1 cellular context compared by ENCODE assay signal in genomic region chr3:67113802-67114407, GRCh38.
TF ChIP-seq lines count a peak whose summit lies in the region.

No MANE protein-coding gene starts in this region.

TF ChIP-seq in HepG2, 621 proteins besides CTCF, POLR2A, EP300 and RAD21 (continued from another document and continues in another):
- TF ChIP-seq ZBTB4 (CRISPR knock-in tag; IDR thresholded peaks at IDR 0.05; ENCODE audit: borderline replicate concordance) = no peak
- peak; percentile 92; the same call in 1 of the 2 replicates for TF ChIP-seq TOE1 (CRISPR knock-in tag; IDR thresholded peaks at IDR 0.05)
- no peak for TF ChIP-seq ZNF646 (CRISPR knock-in tag; IDR thresholded peaks at IDR 0.05)
- TF ChIP-seq ZNF609 (CRISPR knock-in tag; IDR thresholded peaks at IDR 0.05; ENCODE audit: borderline replicate concordance) = no peak
- TF ChIP-seq ZNF577 (CRISPR knock-in tag; IDR thresholded peaks at IDR 0.05; ENCODE audit: borderline replicate concordance, low read depth) = 0 out of 2 replicates have a peak, but pooled peaks have one; percentile 38
- no peak for TF ChIP-seq CENPX (CRISPR knock-in tag; IDR thresholded peaks at IDR 0.05)
- no peak for TF ChIP-seq ZNF260 (CRISPR knock-in tag; IDR thresholded peaks at IDR 0.05; ENCODE audit: borderline replicate concordance, low read depth)
- peak; percentile 68; the same call in 1 of the 2 replicates for TF ChIP-seq ZBTB21 (CRISPR knock-in tag; IDR thresholded peaks at IDR 0.05)
- TF ChIP-seq HDAC2 (CRISPR knock-in tag; IDR thresholded peaks at IDR 0.05) = peak; percentile 97
- no peak for TF ChIP-seq PAWR (CRISPR knock-in tag; IDR thresholded peaks at IDR 0.05; ENCODE audit: borderline replicate concordance)
- peak; percentile 61; the same call in 1 of the 2 replicates for TF ChIP-seq ZNF225 (CRISPR knock-in tag; IDR thresholded peaks at IDR 0.05)
- peak; percentile 90; the same call in 1 of the 2 replicates for TF ChIP-seq ZBTB33 (CRISPR knock-in tag; IDR thresholded peaks at IDR 0.05)
- no peak for TF ChIP-seq TCF12 (IDR thresholded peaks at IDR 0.05)
- no peak for TF ChIP-seq TCF12 (CRISPR knock-in tag; IDR thresholded peaks at IDR 0.05)
- TF ChIP-seq ZIK1 (CRISPR knock-in tag; IDR thresholded peaks at IDR 0.05; ENCODE audit: borderline replicate concordance, low read depth) = 0 out of 2 replicates have a peak, but pooled peaks have one; percentile 76
- TF ChIP-seq MEIS1 (CRISPR knock-in tag; IDR thresholded peaks at IDR 0.05; ENCODE audit: borderline replicate concordance) = peak; percentile 81; the same call in 1 of the 2 replicates
- TF ChIP-seq CCDC6 (CRISPR knock-in tag; IDR thresholded peaks at IDR 0.05) = peak; percentile 80; the same call in 1 of the 2 replicates
- no peak for TF ChIP-seq ZNF503 (CRISPR knock-in tag; IDR thresholded peaks at IDR 0.05)
- no peak for TF ChIP-seq TFAP4 (IDR thresholded peaks at IDR 0.05; ENCODE audit: borderline replicate concordance, low read depth)
- TF ChIP-seq ZNF136 (CRISPR knock-in tag; IDR thresholded peaks at IDR 0.05; ENCODE audit: low read depth) = no peak
- no peak for TF ChIP-seq KDM6A (CRISPR knock-in tag; IDR thresholded peaks at IDR 0.05; ENCODE audit: low read depth)
- TF ChIP-seq KMT2A (CRISPR knock-in tag; IDR thresholded peaks at IDR 0.05) = no peak
- TF ChIP-seq TRIM22 (IDR thresholded peaks at IDR 0.05) = no peak
- TF ChIP-seq BCL6 (CRISPR knock-in tag; IDR thresholded peaks at IDR 0.05) = peak; percentile 72; the same call in 1 of the 2 replicates
- peak; percentile 94 for TF ChIP-seq ZNF430 (CRISPR knock-in tag; IDR thresholded peaks at IDR 0.05)
- no peak for TF ChIP-seq ZNF432 (CRISPR knock-in tag; IDR thresholded peaks at IDR 0.05; ENCODE audit: borderline replicate concordance)
- TF ChIP-seq MTA3 (CRISPR knock-in tag; IDR thresholded peaks at IDR 0.05) = no peak
- TF ChIP-seq HOXA3 (CRISPR knock-in tag; IDR thresholded peaks at IDR 0.05) = peak; percentile 69
- 0 out of 2 replicates have a peak, but pooled peaks have one; percentile 53 for TF ChIP-seq KLF13 (CRISPR knock-in tag; IDR thresholded peaks at IDR 0.05)
- TF ChIP-seq MXI1 (IDR thresholded peaks at IDR 0.05; ENCODE audit: borderline replicate concordance, low read depth, low read length) = 0 out of 3 replicates have a peak, but pooled peaks have one; percentile 47
- no peak for TF ChIP-seq SAFB2 (CRISPR knock-in tag; IDR thresholded peaks at IDR 0.05; ENCODE audit: borderline replicate concordance, low read depth)
- peak; percentile 87 for TF ChIP-seq ZNF605 (CRISPR knock-in tag; IDR thresholded peaks at IDR 0.05)
- no peak for TF ChIP-seq ZMAT5 (CRISPR knock-in tag; IDR thresholded peaks at IDR 0.05; ENCODE audit: borderline replicate concordance, low read depth)
- TF ChIP-seq CAMTA2 (CRISPR knock-in tag; IDR thresholded peaks at IDR 0.05; ENCODE audit: borderline replicate concordance) = no peak
- TF ChIP-seq ZNF772 (CRISPR knock-in tag; IDR thresholded peaks at IDR 0.05) = peak; percentile 96
- TF ChIP-seq KDM1A (CRISPR knock-in tag; IDR thresholded peaks at IDR 0.05) = no peak
- no peak; the same call in 1 of the 2 replicates for TF ChIP-seq RXRA (CRISPR knock-in tag; IDR thresholded peaks at IDR 0.05)
- peak; percentile 78; the same call in 1 of the 2 replicates for TF ChIP-seq MED13 (CRISPR knock-in tag; IDR thresholded peaks at IDR 0.05)
